12 cellular contexts compared by ENCODE assay signal in genomic region chr3:129356756-129357425, GRCh38.
DNase-seq lines count a peak whose midpoint lies in the region; ATAC-seq and TF ChIP-seq lines count a peak whose summit lies in the region.
"Had no signal": no experiment of that assay in that cellular context is flagged by ENCODE, and none has a peak within 500 bp of the region (broad histone marks: within the 10 kb centered on the region; RNA-seq: fewer than 3 reads in every experiment).

No MANE protein-coding gene starts in this region.

- TF ChIP-seq CTCF in natural killer cell (IDR thresholded peaks at IDR 0.05), result no peak

- no peaks in the 10 kb centered on the region for H3K4me1 Mint-ChIP-seq in natural killer cell treated with Interleukin-12 subunit alpha and Interleukin-12 subunit beta and Interleukin-15 and Interleukin-18, amount 100 ng/mL, for 72 hours (ENCODE audit: low read depth in 2 of 2)
- no peaks in the 10 kb centered on the region for H3K4me1 Mint-ChIP-seq in natural killer cell
- H3K4me1 Mint-ChIP-seq in stimulated activated effector memory CD8-positive, alpha-beta T cell treated with anti-CD3 and anti-CD28 coated beads, Interleukin-12 subunit alpha, Interleukin-12 subunit beta, amount 100 ng/mL, for 72 hours, result no peaks in the 10 kb centered on the region
- H3K4me1 Mint-ChIP-seq: CD4-positive, alpha-beta memory T cell had no signal

- DNase-seq in natural killer cell treated with Interleukin-12 subunit alpha and Interleukin-12 subunit beta and Interleukin-15 and Interleukin-18, amount 100 ng/mL, for 72 hours (ENCODE audit: low spot score), result peak; percentile 49
- DNase-seq in natural killer cell (no peak), left kidney (ENCODE audit: low read depth, low spot score) (peak; percentile 49)
- no peak for DNase-seq in stimulated activated effector memory CD8-positive, alpha-beta T cell treated with anti-CD3 and anti-CD28 coated beads, Interleukin-12 subunit alpha, Interleukin-12 subunit beta, amount 100 ng/mL, for 72 hours (ENCODE audit: low spot score in 2 of 2)
- DNase-seq in activated CD4-positive, CD25-positive, alpha-beta regulatory T cell (lab: John Stamatoyannopoulos, UW), result no peak
- DNase-seq: BE2C; CD4-positive, alpha-beta memory T cell; DMS79; GOT3 had no signal

- H3K36me3 Mint-ChIP-seq in natural killer cell treated with Interleukin-12 subunit alpha and Interleukin-12 subunit beta and Interleukin-15 and Interleukin-18, amount 100 ng/mL, for 72 hours, result no peaks in the 10 kb centered on the region
- H3K36me3 Mint-ChIP-seq in natural killer cell, result no peaks in the 10 kb centered on the region
- H3K36me3 Mint-ChIP-seq in stimulated activated effector memory CD8-positive, alpha-beta T cell treated with anti-CD3 and anti-CD28 coated beads, Interleukin-12 subunit alpha, Interleukin-12 subunit beta, amount 100 ng/mL, for 72 hours, result no peaks in the 10 kb centered on the region
- H3K36me3 Mint-ChIP-seq: CD4-positive, alpha-beta memory T cell had no signal

- no peak overlapping the region for H3K4me3 Mint-ChIP-seq in natural killer cell treated with Interleukin-12 subunit alpha and Interleukin-12 subunit beta and Interleukin-15 and Interleukin-18, amount 100 ng/mL, for 72 hours
- H3K4me3 Mint-ChIP-seq in natural killer cell, result no peak overlapping the region
- no peak overlapping the region for H3K4me3 Mint-ChIP-seq in stimulated activated effector memory CD8-positive, alpha-beta T cell treated with anti-CD3 and anti-CD28 coated beads, Interleukin-12 subunit alpha, Interleukin-12 subunit beta, amount 100 ng/mL, for 72 hours
- H3K4me3 Mint-ChIP-seq: CD4-positive, alpha-beta memory T cell had no signal

- no peak overlapping the region for H3K27ac Mint-ChIP-seq in natural killer cell treated with Interleukin-12 subunit alpha and Interleukin-12 subunit beta and Interleukin-15 and Interleukin-18, amount 100 ng/mL, for 72 hours
- no peak overlapping the region for H3K27ac Mint-ChIP-seq in natural killer cell
- no peak overlapping the region for H3K27ac Mint-ChIP-seq in stimulated activated effector memory CD8-positive, alpha-beta T cell treated with anti-CD3 and anti-CD28 coated beads, Interleukin-12 subunit alpha, Interleukin-12 subunit beta, amount 100 ng/mL, for 72 hours
- H3K27ac Mint-ChIP-seq: CD4-positive, alpha-beta memory T cell had no signal

- no peaks in the 10 kb centered on the region for H3K9me3 Mint-ChIP-seq in natural killer cell treated with Interleukin-12 subunit alpha and Interleukin-12 subunit beta and Interleukin-15 and Interleukin-18, amount 100 ng/mL, for 72 hours
- no peaks in the 10 kb centered on the region for H3K9me3 Mint-ChIP-seq in natural killer cell
- no peaks in the 10 kb centered on the region for H3K9me3 Mint-ChIP-seq in stimulated activated effector memory CD8-positive, alpha-beta T cell treated with anti-CD3 and anti-CD28 coated beads, Interleukin-12 subunit alpha, Interleukin-12 subunit beta, amount 100 ng/mL, for 72 hours
- H3K9me3 Mint-ChIP-seq: CD4-positive, alpha-beta memory T cell had no signal

- intact Hi-C loops in natural killer cell (cut with micrococcal nuclease), result no loop called here

- ATAC-seq in natural killer cell treated with Interleukin-12 subunit alpha and Interleukin-12 subunit beta and Interleukin-15 and Interleukin-18, amount 100 ng/mL, for 72 hours, result peak in 1 of 2 donors; percentile 22
- ATAC-seq in natural killer cell, result no peak
- peak; percentile 19 for ATAC-seq in stimulated activated effector memory CD8-positive, alpha-beta T cell treated with anti-CD3 and anti-CD28 coated beads, Interleukin-12 subunit alpha, Interleukin-12 subunit beta, amount 100 ng/mL, for 72 hours
- no peak for ATAC-seq in HG02970 (IDR thresholded peaks at IDR 0.05; ENCODE audit: low FRiP score, unreplicated experiment)
- ATAC-seq in GM18520 (IDR thresholded peaks at IDR 0.05; ENCODE audit: unreplicated experiment), result no peak
- ATAC-seq: GM12878 had no signal

- peaks cover 0 to 2% of the 10 kb centered on the region in 2 donors for H3K27me3 Mint-ChIP-seq in natural killer cell treated with Interleukin-12 subunit alpha and Interleukin-12 subunit beta and Interleukin-15 and Interleukin-18, amount 100 ng/mL, for 72 hours
- no peaks in the 10 kb centered on the region for H3K27me3 Mint-ChIP-seq in natural killer cell (ENCODE audit: low read depth in 2 of 2)

Comparison
In these comparisons a context has a peak if more than half of its experiments do, and no peak if none do; other contexts are left out.
1. DNase-seq: peak in natural killer cell treated with Interleukin-12 subunit alpha and Interleukin-12 subunit beta and Interleukin-15 and Interleukin-18, amount 100 ng/mL, for 72 hours (single experiment) and left kidney (single experiment); none in natural killer cell (single experiment), stimulated activated effector memory CD8-positive, alpha-beta T cell treated with anti-CD3 and anti-CD28 coated beads, Interleukin-12 subunit alpha, Interleukin-12 subunit beta, amount 100 ng/mL, for 72 hours (0 of 2) and activated CD4-positive, CD25-positive, alpha-beta regulatory T cell (0 of 4).